Comparison of ENCODE assay signal across 11 cellular contexts in genomic region chr7:30556854-30557644, GRCh38. TPM values are rescaled to one million over a fixed set of nuclear protein-coding genes. Genes with fewer than 3 reads are reported as not detected.
A peak's percentile ranks its signal among the peaks of the same experiment; 100 is the strongest.
DNase-seq lines count a peak whose midpoint lies in the region; ATAC-seq and TF ChIP-seq lines count a peak whose summit lies in the region.
"Had no signal": no experiment of that assay in that cellular context is flagged by ENCODE, and none has a peak within 500 bp of the region (broad histone marks: within the 10 kb centered on the region; RNA-seq: fewer than 3 reads in every experiment).

No MANE protein-coding gene starts in this region.

- intact Hi-C loops in body of pancreas (cut with DNase I), result no loop called here

- no peak overlapping the region for H3K4me3 ChIP-seq in body of pancreas

- ATAC-seq in body of pancreas (no peak), GM21576 (IDR thresholded peaks at IDR 0.05; ENCODE audit: unreplicated experiment) (no peak)

- peaks cover 7% of the 10 kb centered on the region for H3K4me1 Mint-ChIP-seq in HFFc6 (ENCODE audit: low read depth)
- H3K4me1 Mint-ChIP-seq: memory B cell had no signal

- TF ChIP-seq POLR2A in body of pancreas (IDR thresholded peaks at IDR 0.05), result no peak

- H3K9me3 ChIP-seq in body of pancreas, result no peaks in the 10 kb centered on the region

- H3K4me3 Mint-ChIP-seq in HFFc6, result no peak overlapping the region
- H3K4me3 Mint-ChIP-seq: CD4-positive, CD25-positive, alpha-beta regulatory T cell; memory B cell had no signal

- H3K4me1 ChIP-seq in body of pancreas, result no peaks in the 10 kb centered on the region

- WGBS in body of pancreas, 2 donors, result 73 to 90% methylated on average over 6 of the region's 6 CpGs

- no peaks in the 10 kb centered on the region for H3K27me3 ChIP-seq in body of pancreas

- H3K36me3 Mint-ChIP-seq in HFFc6 (ENCODE audit: low read depth), result no peaks in the 10 kb centered on the region

- DNase-seq in EH (ENCODE audit: low read depth), result peak; percentile 14
- peak; percentile 9 for DNase-seq in NCI-H2171 (lab: John Stamatoyannopoulos, UW)
- peak in 3 of 4 donors; percentile 50 to 61 (median 60) for DNase-seq in body of pancreas
- DNase-seq in islet precursor cell, result peak; percentile 60
- no peak for DNase-seq in LoVo (ENCODE audit: low spot score)
- DNase-seq in Kasumi-1 (lab: John Stamatoyannopoulos, UW), result no peak
- DNase-seq in HFFc6, result no peak
- DNase-seq: CD4-positive, CD25-positive, alpha-beta regulatory T cell; small intestine had no signal

- TF ChIP-seq CTCF in body of pancreas (IDR thresholded peaks at IDR 0.05), result no peak
- TF ChIP-seq CTCF in HFFc6 (IDR thresholded peaks at IDR 0.05), result no peak

- H3K36me3 ChIP-seq in body of pancreas (replicated peaks in 1 of 2; ENCODE audit: insufficient read depth in 1 of 2, low read depth in 2 of 2), result no peaks in the 10 kb centered on the region

- H3K27ac Mint-ChIP-seq in HFFc6, result no peak overlapping the region
- H3K27ac Mint-ChIP-seq: CD4-positive, CD25-positive, alpha-beta regulatory T cell; memory B cell had no signal

- H3K27ac ChIP-seq in body of pancreas, result no peak overlapping the region

- H3K9me3 Mint-ChIP-seq in HFFc6, result no peaks in the 10 kb centered on the region
- H3K9me3 Mint-ChIP-seq: CD4-positive, CD25-positive, alpha-beta regulatory T cell; memory B cell had no signal

- H3K27me3 Mint-ChIP-seq in HFFc6 (ENCODE audit: insufficient read depth), result no peaks in the 10 kb centered on the region
- H3K27me3 Mint-ChIP-seq: CD4-positive, CD25-positive, alpha-beta regulatory T cell; memory B cell had no signal

RNA-seq across cellular contexts. Expression of gene GARS1, which starts 37.6 kb away (rescaled TPM):
- total RNA-seq in body of pancreas, result 10 to 100 TPM; 43.1 to 70.9 TPM
- 100 to 1,000 TPM; 258 to 330 (median 271) TPM for total RNA-seq in HFFc6 (2021; fragmentation: NEBNext Ultra II Directional; extraction: Animal tissue kit (Norgen Biotek cat#: 25700))

RNA-seq across cellular contexts. Expression of gene GGCT, which starts 52.4 kb away (rescaled TPM):
- 10 to 100 TPM; 13.5 to 42.2 TPM for total RNA-seq in body of pancreas
- 10 to 100 TPM; 16.1 to 25.6 (median 21.1) TPM for total RNA-seq in HFFc6 (2021; fragmentation: NEBNext Ultra II Directional; extraction: Animal tissue kit (Norgen Biotek cat#: 25700))

Comparison
In these comparisons a context has a peak if more than half of its experiments do, and no peak if none do; other contexts are left out.
1. DNase-seq: peak in EH (single experiment), NCI-H2171 (single experiment), body of pancreas (3 of 4) and islet precursor cell (single experiment); none in LoVo (single experiment), Kasumi-1 (0 of 2) and HFFc6 (single experiment).